In the genomic region with DNA sequence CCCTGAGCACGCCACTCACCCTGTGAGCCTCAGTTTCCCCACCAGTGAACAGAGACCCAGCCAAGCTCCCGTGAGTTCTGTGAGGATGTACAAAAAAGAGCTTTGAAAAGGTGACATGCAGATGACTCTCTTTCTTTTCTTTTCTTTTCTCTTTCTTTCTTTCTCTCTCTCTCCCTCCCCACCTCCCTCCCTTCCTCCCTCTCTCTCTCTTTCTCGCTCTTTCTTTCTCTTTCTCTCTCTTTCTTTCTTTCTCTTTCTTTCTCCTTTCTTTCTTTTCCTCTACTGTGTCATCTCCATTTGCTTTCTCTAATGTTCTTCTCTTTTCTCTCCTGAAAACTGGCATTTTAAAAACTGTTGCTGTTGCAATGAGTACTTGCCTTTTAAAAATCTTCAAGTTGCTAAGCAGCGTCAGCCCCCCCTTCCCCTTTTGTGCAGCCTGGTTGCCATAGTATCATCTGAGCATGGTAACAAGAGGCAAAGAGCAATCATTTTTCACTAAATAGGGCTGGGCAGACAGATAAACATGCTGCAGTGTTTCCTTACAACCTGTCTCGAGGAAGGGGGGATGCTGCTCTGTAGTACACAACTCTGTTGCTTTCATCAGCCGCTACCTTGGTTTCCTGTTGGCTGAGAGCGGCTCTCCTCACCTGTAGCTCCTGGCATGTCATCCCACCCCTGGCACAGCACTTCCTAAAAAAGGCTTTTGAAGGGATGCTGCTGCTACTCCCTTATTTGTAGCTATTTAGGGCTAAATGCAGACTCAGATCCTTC, we compare ENCODE assay signal across 14 cellular contexts.
A peak's percentile ranks its signal among the peaks of the same experiment; 100 is the strongest.
DNase-seq lines count a peak whose midpoint lies in the region; ATAC-seq and TF ChIP-seq lines count a peak whose summit lies in the region.
"Had no signal": no experiment of that assay in that cellular context is flagged by ENCODE, and none has a peak within 500 bp of the region (broad histone marks: within the 10 kb centered on the region; RNA-seq: fewer than 3 reads in every experiment).

No MANE protein-coding gene starts in this region.

- H3K4me3 ChIP-seq in Panc1 (ENCODE audit: low read depth in 2 of 2, low read length in 2 of 2) (0 out of 4 replicates have a peak overlapping the region, but pooled peaks of 1 of the 2 experiments have one; percentile 0), brain microvascular endothelial cell (ENCODE audit: low read depth, low read length) (no peak overlapping the region)
- H3K4me3 ChIP-seq: GM23248, Peyer's patch had no signal

- H3K27ac ChIP-seq in Panc1 (ENCODE audit: low read length): peak overlapping the region; percentile 98
- no peak overlapping the region for H3K27ac ChIP-seq in brain microvascular endothelial cell
- H3K27ac ChIP-seq: GM23248 had no signal

- DNase-seq in NCI-H2171 treated with DMSO at 0.1 percent for 48 hours (lab: John Stamatoyannopoulos, UW): peak; percentile 52
- DNase-seq in NCI-H2171 (lab: John Stamatoyannopoulos, UW): no peak
- DNase-seq in Panc1 (ENCODE audit: low read depth, low spot score): no peak
- DNase-seq in hypothalamus (lab: John Stamatoyannopoulos, UW): peak in 27 of 51 donors; percentile 9 to 86 (median 37)
- DNase-seq in superior temporal gyrus (ENCODE audit: extremely low spot score): peak; percentile 67
- no peak for DNase-seq in NCI-H510A (lab: John Stamatoyannopoulos, UW)
- no peak for DNase-seq in brain microvascular endothelial cell
- DNase-seq in middle frontal gyrus (ENCODE audit: extremely low spot score, low spot score): no peak
- DNase-seq: activated T-cell treated with anti-CD3 and anti-CD28 coated beads, Interleukin-2, amount 50 U/mL, for 4 hours; GF-D8; Karpas-422; Peyer's patch; stimulated activated naive CD8-positive, alpha-beta T cell treated with anti-CD3 and anti-CD28 coated beads, Interleukin-15, amount 100 ng/mL, for 72 hours had no signal

- ATAC-seq in Panc1: no peak
- ATAC-seq: activated T-cell treated with anti-CD3 and anti-CD28 coated beads, Interleukin-2, amount 50 U/mL, for 4 hours; stimulated activated naive CD8-positive, alpha-beta T cell treated with anti-CD3 and anti-CD28 coated beads, Interleukin-15, amount 100 ng/mL, for 72 hours had no signal

- CTCF ChIA-PET in Panc1 (lab: Charles Lee): no interaction called here

- no peaks in the 10 kb centered on the region for H3K9me3 ChIP-seq in Panc1 (ENCODE audit: control insufficient read depth, insufficient read depth, low read depth, low read length)
- H3K9me3 ChIP-seq: Peyer's patch had no signal

- intact Hi-C loops in Panc1 (cut with micrococcal nuclease; ENCODE audit: unreplicated experiment): loop anchor here (10.0 kb wide), 1 partner anchor 241 kb away; no protein-coding TSS in a partner anchor

- TF ChIP-seq CTCF in Panc1 (IDR thresholded peaks at IDR 0.05) (no peak), brain microvascular endothelial cell (IDR thresholded peaks at IDR 0.05; ENCODE audit: low read depth, low read length, missing control alignments) (no peak)

- in situ Hi-C loops in Panc1 (cut with HindIII; ENCODE audit: low pct_unique_long_range_greater_than_20kb, low sequenced_read_pairs): no loop called here
- in situ Hi-C loops in brain microvascular endothelial cell (cut with HindIII; ENCODE audit: low pct_ligation_motif_present, low sequenced_read_pairs): loop anchor here (10.0 to 25.0 kb wide), 2 partner anchors 101 to 249 kb away; no protein-coding TSS in a partner anchor

- H3K4me1 ChIP-seq in Panc1 (ENCODE audit: control insufficient read depth, insufficient read depth, low read length): peaks cover 85% of the 10 kb centered on the region

- BruUV-seq in Panc1 (replicated peaks; lab: Mats Ljungman, UMichigan): no TSS peak

- no peaks in the 10 kb centered on the region for H3K36me3 ChIP-seq in Panc1 (ENCODE audit: control insufficient read depth, insufficient read depth, low read length)
- H3K36me3 ChIP-seq in brain microvascular endothelial cell (replicated peaks): no peaks in the 10 kb centered on the region
- H3K36me3 ChIP-seq: Peyer's patch had no signal

- no peaks in the 10 kb centered on the region for H3K27me3 ChIP-seq in Panc1 (ENCODE audit: control insufficient read depth, insufficient read depth, low read length)
- no peaks in the 10 kb centered on the region for H3K27me3 ChIP-seq in brain microvascular endothelial cell (replicated peaks)
- H3K27me3 ChIP-seq: Peyer's patch had no signal

- POLR2A ChIA-PET in Panc1 (lab: Charles Lee): interaction anchor here (0.7 to 1.5 kb wide), 5 partner anchors 22 to 186 kb away, joined by 3 to 9 read pairs (median 5); no protein-coding TSS in a partner anchor

Comparison
In these comparisons a context has a peak if more than half of its experiments do, and no peak if none do; other contexts are left out.
1. DNase-seq: peak in NCI-H2171 treated with DMSO at 0.1 percent for 48 hours (single experiment), hypothalamus (27 of 51) and superior temporal gyrus (single experiment); none in NCI-H2171 (single experiment), Panc1 (single experiment), NCI-H510A (single experiment), brain microvascular endothelial cell (single experiment) and middle frontal gyrus (single experiment).